Comparison of ENCODE assay signal across 1 cellular context in the genomic region with DNA sequence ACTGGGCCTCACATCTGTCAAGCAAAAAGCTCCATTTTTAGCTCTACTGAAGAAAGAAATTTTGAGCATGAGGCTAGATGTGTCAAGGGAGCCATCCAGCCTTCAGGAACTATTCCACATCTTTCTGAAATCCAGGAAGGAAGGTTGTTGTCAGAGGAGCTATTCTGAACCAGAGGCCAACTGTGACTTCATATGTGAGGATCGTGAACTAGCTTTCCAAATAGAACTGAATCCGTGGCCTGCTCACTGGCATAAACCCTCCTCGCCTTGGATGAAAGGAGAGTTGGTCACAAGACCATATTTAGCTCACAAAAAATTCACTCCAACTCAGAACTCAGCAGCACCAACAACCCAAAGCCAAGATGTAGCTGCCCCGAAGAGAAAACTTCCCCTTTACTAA.
TF ChIP-seq lines count a peak whose summit lies in the region.

No MANE protein-coding gene starts in this region.

TF ChIP-seq in GM23338, 12 proteins besides CTCF, POLR2A, EP300 and RAD21 (continued from another document):
- TF ChIP-seq, protein P1, sequence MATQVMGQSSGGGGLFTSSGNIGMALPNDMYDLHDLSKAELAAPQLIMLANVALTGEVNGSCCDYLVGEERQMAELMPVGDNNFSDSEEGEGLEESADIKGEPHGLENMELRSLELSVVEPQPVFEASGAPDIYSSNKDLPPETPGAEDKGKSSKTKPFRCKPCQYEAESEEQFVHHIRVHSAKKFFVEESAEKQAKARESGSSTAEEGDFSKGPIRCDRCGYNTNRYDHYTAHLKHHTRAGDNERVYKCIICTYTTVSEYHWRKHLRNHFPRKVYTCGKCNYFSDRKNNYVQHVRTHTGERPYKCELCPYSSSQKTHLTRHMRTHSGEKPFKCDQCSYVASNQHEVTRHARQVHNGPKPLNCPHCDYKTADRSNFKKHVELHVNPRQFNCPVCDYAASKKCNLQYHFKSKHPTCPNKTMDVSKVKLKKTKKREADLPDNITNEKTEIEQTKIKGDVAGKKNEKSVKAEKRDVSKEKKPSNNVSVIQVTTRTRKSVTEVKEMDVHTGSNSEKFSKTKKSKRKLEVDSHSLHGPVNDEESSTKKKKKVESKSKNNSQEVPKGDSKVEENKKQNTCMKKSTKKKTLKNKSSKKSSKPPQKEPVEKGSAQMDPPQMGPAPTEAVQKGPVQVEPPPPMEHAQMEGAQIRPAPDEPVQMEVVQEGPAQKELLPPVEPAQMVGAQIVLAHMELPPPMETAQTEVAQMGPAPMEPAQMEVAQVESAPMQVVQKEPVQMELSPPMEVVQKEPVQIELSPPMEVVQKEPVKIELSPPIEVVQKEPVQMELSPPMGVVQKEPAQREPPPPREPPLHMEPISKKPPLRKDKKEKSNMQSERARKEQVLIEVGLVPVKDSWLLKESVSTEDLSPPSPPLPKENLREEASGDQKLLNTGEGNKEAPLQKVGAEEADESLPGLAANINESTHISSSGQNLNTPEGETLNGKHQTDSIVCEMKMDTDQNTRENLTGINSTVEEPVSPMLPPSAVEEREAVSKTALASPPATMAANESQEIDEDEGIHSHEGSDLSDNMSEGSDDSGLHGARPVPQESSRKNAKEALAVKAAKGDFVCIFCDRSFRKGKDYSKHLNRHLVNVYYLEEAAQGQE (IDR thresholded peaks at IDR 0.05; ENCODE audit: unreplicated experiment): no peak
- TF ChIP-seq JUNB (IDR thresholded peaks at IDR 0.05; ENCODE audit: unreplicated experiment) (no peak), POLR2AphosphoS5 (IDR thresholded peaks at IDR 0.05; ENCODE audit: low read depth) (no peak), STAT1 (IDR thresholded peaks at IDR 0.05; ENCODE audit: unreplicated experiment) (no peak), EZH2 (IDR thresholded peaks at IDR 0.05; ENCODE audit: low read depth, unreplicated experiment) (no peak), EZH2phosphoT487 (IDR thresholded peaks at IDR 0.05; ENCODE audit: unreplicated experiment) (no peak), ZNF114 (CRISPR knock-in tag; IDR thresholded peaks at IDR 0.05) (no peak)
- TF ChIP-seq, protein P2, sequence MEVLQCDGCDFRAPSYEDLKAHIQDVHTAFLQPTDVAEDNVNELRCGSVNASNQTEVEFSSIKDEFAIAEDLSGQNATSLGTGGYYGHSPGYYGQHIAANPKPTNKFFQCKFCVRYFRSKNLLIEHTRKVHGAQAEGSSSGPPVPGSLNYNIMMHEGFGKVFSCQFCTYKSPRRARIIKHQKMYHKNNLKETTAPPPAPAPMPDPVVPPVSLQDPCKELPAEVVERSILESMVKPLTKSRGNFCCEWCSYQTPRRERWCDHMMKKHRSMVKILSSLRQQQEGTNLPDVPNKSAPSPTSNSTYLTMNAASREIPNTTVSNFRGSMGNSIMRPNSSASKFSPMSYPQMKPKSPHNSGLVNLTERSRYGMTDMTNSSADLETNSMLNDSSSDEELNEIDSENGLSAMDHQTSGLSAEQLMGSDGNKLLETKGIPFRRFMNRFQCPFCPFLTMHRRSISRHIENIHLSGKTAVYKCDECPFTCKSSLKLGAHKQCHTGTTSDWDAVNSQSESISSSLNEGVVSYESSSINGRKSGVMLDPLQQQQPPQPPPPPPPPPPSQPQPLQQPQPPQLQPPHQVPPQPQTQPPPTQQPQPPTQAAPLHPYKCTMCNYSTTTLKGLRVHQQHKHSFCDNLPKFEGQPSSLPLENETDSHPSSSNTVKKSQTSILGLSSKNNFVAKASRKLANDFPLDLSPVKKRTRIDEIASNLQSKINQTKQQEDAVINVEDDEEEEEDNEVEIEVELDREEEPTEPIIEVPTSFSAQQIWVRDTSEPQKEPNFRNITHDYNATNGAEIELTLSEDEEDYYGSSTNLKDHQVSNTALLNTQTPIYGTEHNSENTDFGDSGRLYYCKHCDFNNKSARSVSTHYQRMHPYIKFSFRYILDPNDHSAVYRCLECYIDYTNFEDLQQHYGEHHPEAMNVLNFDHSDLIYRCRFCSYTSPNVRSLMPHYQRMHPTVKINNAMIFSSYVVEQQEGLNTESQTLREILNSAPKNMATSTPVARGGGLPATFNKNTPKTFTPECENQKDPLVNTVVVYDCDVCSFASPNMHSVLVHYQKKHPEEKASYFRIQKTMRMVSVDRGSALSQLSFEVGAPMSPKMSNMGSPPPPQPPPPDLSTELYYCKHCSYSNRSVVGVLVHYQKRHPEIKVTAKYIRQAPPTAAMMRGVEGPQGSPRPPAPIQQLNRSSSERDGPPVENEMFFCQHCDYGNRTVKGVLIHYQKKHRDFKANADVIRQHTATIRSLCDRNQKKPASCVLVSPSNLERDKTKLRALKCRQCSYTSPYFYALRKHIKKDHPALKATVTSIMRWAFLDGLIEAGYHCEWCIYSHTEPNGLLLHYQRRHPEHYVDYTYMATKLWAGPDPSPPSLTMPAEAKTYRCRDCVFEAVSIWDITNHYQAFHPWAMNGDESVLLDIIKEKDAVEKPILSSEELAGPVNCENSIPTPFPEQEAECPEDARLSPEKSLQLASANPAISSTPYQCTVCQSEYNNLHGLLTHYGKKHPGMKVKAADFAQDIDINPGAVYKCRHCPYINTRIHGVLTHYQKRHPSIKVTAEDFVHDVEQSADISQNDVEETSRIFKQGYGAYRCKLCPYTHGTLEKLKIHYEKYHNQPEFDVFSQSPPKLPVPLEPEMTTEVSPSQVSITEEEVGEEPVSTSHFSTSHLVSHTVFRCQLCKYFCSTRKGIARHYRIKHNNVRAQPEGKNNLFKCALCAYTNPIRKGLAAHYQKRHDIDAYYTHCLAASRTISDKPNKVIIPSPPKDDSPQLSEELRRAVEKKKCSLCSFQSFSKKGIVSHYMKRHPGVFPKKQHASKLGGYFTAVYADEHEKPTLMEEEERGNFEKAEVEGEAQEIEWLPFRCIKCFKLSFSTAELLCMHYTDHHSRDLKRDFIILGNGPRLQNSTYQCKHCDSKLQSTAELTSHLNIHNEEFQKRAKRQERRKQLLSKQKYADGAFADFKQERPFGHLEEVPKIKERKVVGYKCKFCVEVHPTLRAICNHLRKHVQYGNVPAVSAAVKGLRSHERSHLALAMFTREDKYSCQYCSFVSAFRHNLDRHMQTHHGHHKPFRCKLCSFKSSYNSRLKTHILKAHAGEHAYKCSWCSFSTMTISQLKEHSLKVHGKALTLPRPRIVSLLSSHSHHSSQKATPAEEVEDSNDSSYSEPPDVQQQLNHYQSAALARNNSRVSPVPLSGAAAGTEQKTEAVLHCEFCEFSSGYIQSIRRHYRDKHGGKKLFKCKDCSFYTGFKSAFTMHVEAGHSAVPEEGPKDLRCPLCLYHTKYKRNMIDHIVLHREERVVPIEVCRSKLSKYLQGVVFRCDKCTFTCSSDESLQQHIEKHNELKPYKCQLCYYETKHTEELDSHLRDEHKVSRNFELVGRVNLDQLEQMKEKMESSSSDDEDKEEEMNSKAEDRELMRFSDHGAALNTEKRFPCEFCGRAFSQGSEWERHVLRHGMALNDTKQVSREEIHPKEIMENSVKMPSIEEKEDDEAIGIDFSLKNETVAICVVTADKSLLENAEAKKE (CRISPR knock-in tag; IDR thresholded peaks at IDR 0.05): no peak
